In the genomic region with DNA sequence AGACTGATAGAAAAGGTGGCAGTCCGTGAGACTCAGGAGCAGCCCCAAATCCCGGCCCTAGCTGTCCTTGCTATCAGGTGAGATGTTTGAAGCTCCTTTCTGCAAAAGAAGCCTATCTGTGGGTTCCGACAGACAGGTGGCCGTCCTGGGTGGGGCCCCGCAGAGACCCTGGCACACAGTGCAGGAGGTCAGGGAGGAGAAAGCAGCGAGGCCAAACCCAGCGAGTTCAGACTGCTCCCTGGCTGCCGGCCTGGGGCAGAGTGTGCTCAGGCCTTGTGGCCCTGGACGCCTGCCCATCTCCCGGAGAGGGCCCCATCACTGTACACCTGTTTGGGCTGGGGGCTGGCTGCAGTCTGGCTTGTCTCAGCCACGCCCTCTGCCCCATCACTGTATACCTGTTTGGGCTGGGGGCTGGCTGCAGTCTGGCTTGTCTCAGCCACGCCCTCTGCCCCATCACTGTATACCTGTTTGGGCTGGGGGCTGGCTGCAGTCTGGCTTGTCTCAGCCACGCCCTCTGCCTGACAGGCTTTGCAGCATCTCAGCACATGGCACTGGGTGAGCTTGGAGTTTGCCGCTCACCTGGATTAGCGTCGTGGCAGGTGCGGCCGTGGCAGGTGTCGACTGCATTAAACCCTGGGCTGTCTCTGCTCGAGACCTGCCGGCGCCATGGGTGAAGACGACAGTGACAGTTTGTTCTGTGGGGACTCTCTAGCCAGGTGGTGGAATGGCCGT, we compare ENCODE assay signal across 31 cellular contexts. TPM values are rescaled to one million over a fixed set of nuclear protein-coding genes. Genes with fewer than 3 reads are reported as not detected.
DNase-seq lines count a peak whose midpoint lies in the region; ATAC-seq, FAIRE-seq and TF ChIP-seq lines count a peak whose summit lies in the region.
"Had no signal": no experiment of that assay in that cellular context is flagged by ENCODE, and none has a peak within 500 bp of the region (broad histone marks: within the 10 kb centered on the region; RNA-seq: fewer than 3 reads in every experiment).

No MANE protein-coding gene starts in this region.

- H3K4me1 Mint-ChIP-seq in MCF 10A (ENCODE audit: insufficient read depth, unreplicated experiment): peaks cover 5% of the 10 kb centered on the region
- H3K4me1 Mint-ChIP-seq: nephron had no signal

- H3K18ac ChIP-seq in H1 (ENCODE audit: extremely low read depth, low read length): no peak overlapping the region

- H3K27ac ChIP-seq in H1 (ENCODE audit: low read depth, low read length): no peak overlapping the region
- H3K27ac ChIP-seq in right cardiac atrium (ENCODE audit: low read length): no peak overlapping the region
- no peak overlapping the region for H3K27ac ChIP-seq in sigmoid colon
- H3K27ac ChIP-seq: adrenal gland, esophagus squamous epithelium, foreskin keratinocyte, stomach had no signal

- no peak overlapping the region for H3K27ac Mint-ChIP-seq in MCF 10A (ENCODE audit: low read depth, unreplicated experiment)
- H3K27ac Mint-ChIP-seq: activated CD8-positive, alpha-beta memory T cell treated with anti-CD3 and anti-CD28 coated beads, Interleukin-2, amount 10 ng/mL, durations not matched to agents 7 days and 5 days; nephron had no signal

- H3K9me3 ChIP-seq in H1 (ENCODE audit: insufficient read depth in 2 of 2, low read depth in 1 of 2, low read length in 1 of 2) (peaks cover 9 to 16% of the 10 kb centered on the region in 2 experiments; a peak in 3 of 4 replicates), right cardiac atrium (ENCODE audit: control insufficient read depth, low read length) (no peaks in the 10 kb centered on the region), sigmoid colon (no peaks in the 10 kb centered on the region)
- H3K9me3 ChIP-seq: adrenal gland had no signal

- no peak for TF ChIP-seq RAD21 in H1 (IDR thresholded peaks at IDR 0.05 in 1 of 2, conservative IDR thresholded peaks at IDR 0.05 in 1 of 2; ENCODE audit: low read depth in 2 of 2, low read length in 2 of 2)

- H3K4me1 ChIP-seq in H1 (replicated peaks in 1 of 4; ENCODE audit: control insufficient read depth in 3 of 4, insufficient read depth in 4 of 4, low read length in 3 of 4): no peaks in the 10 kb centered on the region
- H3K4me1 ChIP-seq in right cardiac atrium (ENCODE audit: control insufficient read depth, insufficient read depth, low read length): no peaks in the 10 kb centered on the region
- H3K4me1 ChIP-seq in sigmoid colon: no peaks in the 10 kb centered on the region
- H3K4me1 ChIP-seq: adrenal gland, foreskin keratinocyte, stomach had no signal

- H3K27me3 ChIP-seq in H7 (ENCODE audit: control insufficient read depth, insufficient read depth, low read length) (no peaks in the 10 kb centered on the region), H1 (replicated peaks in 1 of 4; ENCODE audit: control insufficient read depth in 3 of 4, extremely low read depth in 1 of 4, insufficient read depth in 3 of 4, low read length in 3 of 4) (no peaks in the 10 kb centered on the region), right cardiac atrium (ENCODE audit: control insufficient read depth, insufficient read depth) (no peaks in the 10 kb centered on the region), sigmoid colon (no peaks in the 10 kb centered on the region)
- H3K27me3 ChIP-seq: adrenal gland, dorsolateral prefrontal cortex, esophagus squamous epithelium, foreskin keratinocyte, stomach had no signal

- TF ChIP-seq CTCF in H1 (IDR thresholded peaks at IDR 0.05; ENCODE audit: control extremely low read depth in 1 of 3, insufficient read depth in 1 of 3, low read depth in 1 of 3, low read length in 3 of 3): no peak
- TF ChIP-seq CTCF in sigmoid colon (IDR thresholded peaks at IDR 0.05): no peak
- TF ChIP-seq CTCF in MCF 10A (IDR thresholded peaks at IDR 0.05; ENCODE audit: unreplicated experiment): no peak

- no peak overlapping the region for H2BK15ac ChIP-seq in H1 (ENCODE audit: low read length)

- H3K36me3 ChIP-seq in H7 (replicated peaks; ENCODE audit: control insufficient read depth, insufficient read depth, low read length) (peaks cover 5% of the 10 kb centered on the region), H1 (ENCODE audit: control insufficient read depth in 2 of 4, insufficient read depth in 4 of 4, low read length in 3 of 4) (peaks cover 3 to 14% (median 6%) of the 10 kb centered on the region in 4 experiments; a peak in 6 of 8 replicates), sigmoid colon (peaks cover 8 to 39% (median 21%) of the 10 kb centered on the region in 4 donors)

- H3K27me3 Mint-ChIP-seq in MCF 10A (ENCODE audit: insufficient read depth, unreplicated experiment): no peaks in the 10 kb centered on the region
- H3K27me3 Mint-ChIP-seq: activated CD8-positive, alpha-beta memory T cell treated with anti-CD3 and anti-CD28 coated beads, Interleukin-2, amount 10 ng/mL, durations not matched to agents 7 days and 5 days had no signal

- no peak for FAIRE-seq in H1 (lab: Jason Lieb, UNC)
- FAIRE-seq: endometrium, GM12878, HepG2, RCC 7860 had no signal

- peaks cover 0 to 13% of the 10 kb centered on the region in 2 experiments for H4K20me1 ChIP-seq in H1 (replicated peaks in 1 of 2; ENCODE audit: control insufficient read depth in 1 of 2, insufficient read depth in 2 of 2, low read length in 2 of 2)

- TF ChIP-seq POLR2A in H1 (IDR thresholded peaks at IDR 0.05; ENCODE audit: control extremely low read depth in 1 of 2, low read depth in 2 of 2, low read length in 2 of 2): no peak
- no peak for TF ChIP-seq POLR2A in sigmoid colon (IDR thresholded peaks at IDR 0.05)

- H3K23me2 ChIP-seq in H1 (ENCODE audit: low read depth, low read length): no peaks in the 10 kb centered on the region

- WGBS in H1 (ENCODE audit: extremely low coverage in 1 of 2, insufficient coverage in 1 of 2, insufficient read length in 1 of 2, insufficient replicate concordance in 2 of 2, low coverage in 1 of 2, low lambda C conversion rate in 2 of 2, missing lambda C conversion rate in 1 of 2), 2 experiments: 89% methylated on average over 20 of the region's 24 CpGs; no CpG with 5 or more reads in 1 of the 2 experiments
- 81% methylated on average over 24 of the region's 24 CpGs for WGBS in right cardiac atrium
- 93 to 95% methylated on average over 24 of the region's 24 CpGs for WGBS in sigmoid colon, 2 donors

- H3K79me1 ChIP-seq in H1 (ENCODE audit: low read depth, low read length): peaks cover 13% of the 10 kb centered on the region

- TF ChIP-seq EP300 in H1 (IDR thresholded peaks at IDR 0.05; ENCODE audit: borderline replicate concordance in 1 of 2, low read depth in 2 of 2, low read length in 2 of 2) (no peak), sigmoid colon (IDR thresholded peaks at IDR 0.05) (no peak)

- H3K79me2 ChIP-seq in H1 (ENCODE audit: control insufficient read depth in 1 of 2, insufficient read depth in 2 of 2, low read length in 2 of 2): peaks cover 13 to 55% of the 10 kb centered on the region in 2 experiments

- no peaks in the 10 kb centered on the region for H3K9me3 Mint-ChIP-seq in MCF 10A (ENCODE audit: unreplicated experiment)
- H3K9me3 Mint-ChIP-seq: activated T-cell treated with anti-CD3 and anti-CD28 coated beads, Interleukin-2, amount 50 U/mL, for 4 hours; nephron had no signal

- H3K4ac ChIP-seq in H1 (replicated peaks; ENCODE audit: insufficient read length, low read depth, low read length): no peak overlapping the region

- intact Hi-C loops in right cardiac atrium (cut with DNase I): loop anchor here in 1 of 4 donors (10.0 kb wide), 1 partner anchor 224 kb away; a partner anchor contains a TSS
- intact Hi-C loops in sigmoid colon (cut with DNase I): no loop called here
- intact Hi-C loops in MCF 10A (cut with micrococcal nuclease): no loop called here

- H3K4me3 ChIP-seq in H7 (ENCODE audit: insufficient read depth, low read depth, low read length) (no peak overlapping the region), H1 (ENCODE audit: extremely low read depth in 1 of 4, insufficient read depth in 2 of 4, low read depth in 3 of 4, low read length in 4 of 4) (no peak overlapping the region), right cardiac atrium (ENCODE audit: low read length) (no peak overlapping the region), sigmoid colon (no peak overlapping the region)
- H3K4me3 ChIP-seq: adrenal gland, dorsolateral prefrontal cortex, esophagus squamous epithelium, GM12878, smooth muscle cell, stomach had no signal

- peak; percentile 55 to 63 for ATAC-seq in right cardiac atrium
- no peak for ATAC-seq in HG02870 (IDR thresholded peaks at IDR 0.05; ENCODE audit: unreplicated experiment)
- ATAC-seq: activated CD8-positive, alpha-beta memory T cell treated with anti-CD3 and anti-CD28 coated beads, Interleukin-2, amount 10 ng/mL, durations not matched to agents 7 days and 5 days; activated T-cell treated with anti-CD3 and anti-CD28 coated beads, Interleukin-2, amount 50 U/mL, for 4 hours; foreskin keratinocyte; GM12878 had no signal

- H3K36me3 Mint-ChIP-seq in MCF 10A (ENCODE audit: insufficient read depth, unreplicated experiment): peaks cover 19% of the 10 kb centered on the region

- no peak overlapping the region for H3K9ac ChIP-seq in H1 (replicated peaks in 1 of 4; ENCODE audit: extremely low read depth in 1 of 4, low read depth in 3 of 4, low read length in 3 of 4)

- no peak overlapping the region for H2BK5ac ChIP-seq in H1 (ENCODE audit: low read depth, low read length)

- no peak overlapping the region for H3K4me2 ChIP-seq in H1 (ENCODE audit: insufficient read depth in 1 of 2, low read depth in 2 of 2, low read length in 2 of 2)
- H3K4me2 ChIP-seq: smooth muscle cell had no signal

- no peak overlapping the region for H3K23ac ChIP-seq in H1 (ENCODE audit: insufficient read length)

- no TSS peak for BruUV-seq in MCF 10A (replicated peaks; lab: Mats Ljungman, UMichigan)

- no peak overlapping the region for H4K8ac ChIP-seq in H1 (ENCODE audit: extremely low read depth, insufficient read depth, low read length)

- DNase-seq in H7 (peak; percentile 46), H1 (ENCODE audit: low read depth in 1 of 2, low spot score in 2 of 2) (no peak), right cardiac atrium (peak in 2 of 3 donors; percentile 55 to 74), sigmoid colon (peak; percentile 39), MCF 10A (ENCODE audit: unreplicated experiment) (no peak), retina (no peak)
- DNase-seq: ACHN; activated CD4-positive, alpha-beta T cell treated with anti-CD3 and anti-CD28 coated beads, Interleukin-2, amount 50 U/mL, for 4 hours; activated CD8-positive, alpha-beta memory T cell treated with anti-CD3 and anti-CD28 coated beads, Interleukin-2, amount 10 ng/mL, durations not matched to agents 7 days and 5 days; activated naive CD4-positive, alpha-beta T cell treated with Interleukin-2 at 50 U/mL for 16 hours; activated T-cell treated with anti-CD3 and anti-CD28 coated beads, Interleukin-2, amount 50 U/mL, for 4 hours; esophagus squamous epithelium; foreskin keratinocyte; HCEC 1CT; kidney glomerular epithelial cell; NCI-H1417 treated with DMSO at 0.1 percent for 48 hours; NCI-H2081; NCI-H446; NCI-H748 treated with DMSO at 0.1 percent for 48 hours; stimulated activated CD4-positive, alpha-beta T cell treated with anti-CD3 and anti-CD28 coated beads, Interleukin-2, amount 100 ng/mL, for 24 hours; stimulated activated CD8-positive, alpha-beta memory T cell treated with anti-CD3 and anti-CD28 coated beads, Interleukin-4, amount 100 ng/mL, for 48 hours; stomach had no signal

- H3K14ac ChIP-seq in H1 (ENCODE audit: insufficient read length): no peak overlapping the region

- H2BK20ac ChIP-seq in H1 (ENCODE audit: low read length): no peak overlapping the region

- no peak overlapping the region for H4K5ac ChIP-seq in H1 (ENCODE audit: insufficient read length, low read depth, low read length)

- H2AFZ ChIP-seq in H1 (ENCODE audit: low read length): no peak overlapping the region

- no peak overlapping the region for H2BK120ac ChIP-seq in H1 (replicated peaks; ENCODE audit: low read depth, low read length)

- no peak overlapping the region for H2BK12ac ChIP-seq in H1 (ENCODE audit: low read depth, low read length)

- H3K4me3 Mint-ChIP-seq in MCF 10A (ENCODE audit: unreplicated experiment): no peak overlapping the region
- H3K4me3 Mint-ChIP-seq: activated CD8-positive, alpha-beta memory T cell treated with anti-CD3 and anti-CD28 coated beads, Interleukin-2, amount 10 ng/mL, durations not matched to agents 7 days and 5 days; activated T-cell treated with anti-CD3 and anti-CD28 coated beads, Interleukin-2, amount 50 U/mL, for 4 hours; nephron had no signal

- POLR2A ChIA-PET in H1 (lab: Charles Lee; ENCODE audit: partially characterized antibody): no interaction called here
- POLR2A ChIA-PET in MCF 10A (lab: Yijun Ruan, JAX): interaction anchor here (1.0 kb wide), 1 partner anchor 29 kb away, joined by 3 read pairs; no protein-coding TSS in a partner anchor

- CTCF ChIA-PET in H1 (lab: Charles Lee; ENCODE audit: partially characterized antibody): interaction anchor here (0.7 to 1.7 kb wide), 3 partner anchors 10 to 47 kb away, joined by 3 to 4 read pairs (median 3); no protein-coding TSS in a partner anchor
- CTCF ChIA-PET in MCF 10A (lab: Yijun Ruan, JAX): interaction anchor here (0.7 kb wide), 1 partner anchor 79 kb away, joined by 3 read pairs; no protein-coding TSS in a partner anchor

- H3K56ac ChIP-seq in H1 (replicated peaks; ENCODE audit: insufficient read length, low read depth, low read length): no peak overlapping the region

- H4K91ac ChIP-seq in H1 (replicated peaks; ENCODE audit: insufficient read length, low read length): no peak overlapping the region

- H2AK5ac ChIP-seq in H1 (ENCODE audit: low read depth, low read length): no peak overlapping the region

RNA-seq across cellular contexts. Expression of a gene that starts 11.8 kb away (rescaled TPM):
- 32.4 and 32.8 TPM in 2 replicates for total RNA-seq in H7 (2014; rRNA removed; shearing (Covaris generic))
- total RNA-seq in H1 (2021; fragmentation: NEBNext Ultra II Directional; extraction: Animal tissue kit (Norgen Biotek cat#: 25700)): 55.7 and 58.0 TPM in 2 replicates
- 12.3 and 23.2 TPM in 2 replicates for polyA plus RNA-seq in H1 (2011; rRNA removed)
- 25.3 TPM for polyA plus RNA-seq in H1 (2011; cell fraction: cytosol; rRNA removed)
- 30.8 TPM for polyA plus RNA-seq in H1 (2011; cell fraction: nucleus; rRNA removed)
- 43.9 to 55.5 TPM (median 53.2 TPM) in 4 replicates for polyA plus RNA-seq in H1 (2012, experiment 1 of 2)
- 35.0 TPM for polyA plus RNA-seq in H1 (2012, experiment 2 of 2)
- 18.5 TPM for polyA plus RNA-seq in H1 (2013, experiment 1 of 2)
- 19.0 TPM for polyA plus RNA-seq in H1 (2013, experiment 2 of 2)
- polyA minus RNA-seq in H1 (2011; rRNA and poly(A)+ RNA removed): 43.0 and 43.2 TPM in 2 replicates
- polyA minus RNA-seq in H1 (2011; cell fraction: cytosol; rRNA and poly(A)+ RNA removed): 28.6 TPM
- polyA minus RNA-seq in H1 (2011; cell fraction: nucleus; rRNA and poly(A)+ RNA removed): 22.1 TPM
- 10 to 100 TPM; 22.6 to 38.3 (median 25.1) TPM for total RNA-seq in right cardiac atrium
- 20.7 TPM for polyA plus RNA-seq in right cardiac atrium
- total RNA-seq in sigmoid colon: 10 to 100 TPM in 3 of 4 donors, 1 to 10 TPM in 1; 9.7 to 26.6 (median 10.9) TPM
- polyA plus RNA-seq in sigmoid colon: 10 to 100 TPM in 2 of 3 donors, 1 to 10 TPM in 1; 9.5 to 20.4 (median 12.6) TPM
- total RNA-seq in MCF 10A (2022): 25.4 and 31.5 TPM in 2 replicates

RNA-seq across cellular contexts. Expression of a gene that starts 12.4 kb away (rescaled TPM):
- 82.5 and 101 TPM in 2 replicates for total RNA-seq in H7 (2014; rRNA removed; shearing (Covaris generic))
- total RNA-seq in H1 (2021; fragmentation: NEBNext Ultra II Directional; extraction: Animal tissue kit (Norgen Biotek cat#: 25700)): 55.1 and 56.5 TPM in 2 replicates
- 95.9 and 164 TPM in 2 replicates for polyA plus RNA-seq in H1 (2011; rRNA removed)
- 46.8 TPM for polyA plus RNA-seq in H1 (2011; cell fraction: cytosol; rRNA removed)
- polyA plus RNA-seq in H1 (2011; cell fraction: nucleus; rRNA removed): 73.5 TPM
- polyA plus RNA-seq in H1 (2012, experiment 1 of 2): 34.1 to 57.9 TPM (median 53.4 TPM) in 4 replicates
- 45.5 TPM for polyA plus RNA-seq in H1 (2012, experiment 2 of 2)
- 33.9 TPM for polyA plus RNA-seq in H1 (2013, experiment 1 of 2)
- 34.7 TPM for polyA plus RNA-seq in H1 (2013, experiment 2 of 2)
- polyA minus RNA-seq in H1 (2011; rRNA and poly(A)+ RNA removed): 50.1 and 75.3 TPM in 2 replicates
- polyA minus RNA-seq in H1 (2011; cell fraction: cytosol; rRNA and poly(A)+ RNA removed): 44.4 TPM
- 43.4 TPM for polyA minus RNA-seq in H1 (2011; cell fraction: nucleus; rRNA and poly(A)+ RNA removed)
- total RNA-seq in right cardiac atrium: 10 to 100 TPM; 12.0 to 20.7 (median 16.1) TPM
- polyA plus RNA-seq in right cardiac atrium: 10.2 TPM
- total RNA-seq in sigmoid colon: 10 to 100 TPM; 13.2 to 25.4 (median 16.0) TPM
- 10 to 100 TPM in 1 of 3 donors, 1 to 10 TPM in 2; 7.8 to 23.4 (median 9.7) TPM for polyA plus RNA-seq in sigmoid colon
- total RNA-seq in MCF 10A (2022): 35.6 and 37.6 TPM in 2 replicates

Comparison
In these comparisons a context has a peak if more than half of its experiments do, and no peak if none do; other contexts are left out.
1. DNase-seq: peak in H7 (single experiment), right cardiac atrium (2 of 3) and sigmoid colon (single experiment); none in H1 (0 of 2), MCF 10A (single experiment) and retina (single experiment).